9 cellular contexts compared by ENCODE assay signal in the genomic region with DNA sequence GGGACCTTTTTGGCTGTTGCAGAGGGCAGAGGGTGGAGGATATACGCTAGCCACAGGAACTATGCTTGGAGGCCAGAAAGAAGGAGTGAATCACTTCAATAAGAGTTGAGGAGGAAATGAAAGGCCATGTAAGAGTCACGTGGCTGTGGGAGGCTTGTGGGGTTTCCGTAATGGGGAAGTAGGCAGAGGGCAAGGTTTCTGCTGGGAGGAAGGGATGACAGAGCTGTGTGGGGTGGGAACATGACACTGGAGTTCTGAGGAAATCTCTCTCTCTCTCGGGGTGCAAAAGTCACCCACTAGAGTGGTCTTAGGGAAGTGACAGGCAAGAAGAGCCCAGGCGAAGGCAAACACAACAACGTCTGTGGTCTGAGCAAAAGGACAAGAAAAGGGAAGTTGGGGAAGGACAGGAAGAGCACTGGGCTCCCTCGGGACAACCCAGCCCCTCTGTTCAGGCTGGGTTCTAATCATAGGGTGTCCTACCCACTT. TPM values are rescaled to one million over a fixed set of nuclear protein-coding genes. Genes with fewer than 3 reads are reported as not detected.
DNase-seq lines count a peak whose midpoint lies in the region; ATAC-seq and TF ChIP-seq lines count a peak whose summit lies in the region.
"Had no signal": no experiment of that assay in that cellular context is flagged by ENCODE, and none has a peak within 500 bp of the region (broad histone marks: within the 10 kb centered on the region; RNA-seq: fewer than 3 reads in every experiment).

No MANE protein-coding gene starts in this region.

- intact Hi-C loops in activated CD8-positive, alpha-beta T cell treated with anti-CD3 and anti-CD28 coated beads for 36 hours (cut with micrococcal nuclease) = no loop called here

- H3K4me3 ChIP-seq in GM12864 (ENCODE audit: low read depth, low read length) = peak overlapping the region; percentile 30
- H3K4me3 ChIP-seq in mononuclear cell (ENCODE audit: low read length) = peak overlapping the region; percentile 1

- peaks cover 3% of the 10 kb centered on the region for H3K36me3 Mint-ChIP-seq in activated CD8-positive, alpha-beta T cell treated with anti-CD3 and anti-CD28 coated beads for 36 hours (ENCODE audit: low read depth)

- peaks cover 21% of the 10 kb centered on the region for H3K27me3 Mint-ChIP-seq in activated CD8-positive, alpha-beta T cell treated with anti-CD3 and anti-CD28 coated beads for 36 hours

- ATAC-seq in GM19467 (IDR thresholded peaks at IDR 0.05; ENCODE audit: unreplicated experiment) = peak; percentile 69
- ATAC-seq in HG03457 (IDR thresholded peaks at IDR 0.05; ENCODE audit: unreplicated experiment) = peak; percentile 55
- peak; percentile 70 for ATAC-seq in activated CD8-positive, alpha-beta T cell treated with anti-CD3 and anti-CD28 coated beads for 36 hours

- peaks cover 19% of the 10 kb centered on the region for H3K4me1 Mint-ChIP-seq in activated CD8-positive, alpha-beta T cell treated with anti-CD3 and anti-CD28 coated beads for 36 hours (ENCODE audit: low read depth)

- peak overlapping the region; percentile 73 for H3K27ac Mint-ChIP-seq in activated CD8-positive, alpha-beta T cell treated with anti-CD3 and anti-CD28 coated beads for 36 hours

- H3K4me3 Mint-ChIP-seq in activated CD8-positive, alpha-beta T cell treated with anti-CD3 and anti-CD28 coated beads for 36 hours = peak overlapping the region; percentile 9

- POLR2A ChIA-PET in activated CD8-positive, alpha-beta T cell treated with anti-CD3 and anti-CD28 coated beads for 36 hours (lab: Charles Lee) = interaction anchor here (1.1 kb wide), 1 partner anchor 792 kb away, joined by 3 read pairs; no protein-coding TSS in a partner anchor

- H3K27me3 ChIP-seq in mononuclear cell (ENCODE audit: insufficient read depth, low read length) = no peaks in the 10 kb centered on the region

- DNase-seq in GM12864 (ENCODE audit: low read depth) = peak; percentile 81
- peak; percentile 52 for DNase-seq in activated CD8-positive, alpha-beta T cell treated with anti-CD3 and anti-CD28 coated beads for 36 hours
- no peak for DNase-seq in HuH-7 (ENCODE audit: low spot score)
- no peak for DNase-seq in retina
- DNase-seq in central memory CD4-positive, alpha-beta T cell = no peak

- no peak for TF ChIP-seq CTCF in GM12864 (IDR thresholded peaks at IDR 0.05; ENCODE audit: low read depth, low read length, missing control alignments)
- no peak for TF ChIP-seq CTCF in activated CD8-positive, alpha-beta T cell treated with anti-CD3 and anti-CD28 coated beads for 36 hours (IDR thresholded peaks at IDR 0.05)

- CTCF ChIA-PET in activated CD8-positive, alpha-beta T cell treated with anti-CD3 and anti-CD28 coated beads for 36 hours (lab: Charles Lee) = no interaction called here

- H3K4me1 ChIP-seq in mononuclear cell (ENCODE audit: insufficient read depth, low read length) = peaks cover 74% of the 10 kb centered on the region

- H3K9me3 Mint-ChIP-seq in activated CD8-positive, alpha-beta T cell treated with anti-CD3 and anti-CD28 coated beads for 36 hours = peaks cover 8% of the 10 kb centered on the region

- H3K9me3 ChIP-seq in mononuclear cell (ENCODE audit: low read depth, low read length) = no peaks in the 10 kb centered on the region

RNA-seq across cellular contexts. Expression of a gene that starts 3.9 kb away (rescaled TPM):
- under 1 TPM; 0.25 to 0.65 TPM for total RNA-seq in activated CD8-positive, alpha-beta T cell treated with anti-CD3 and anti-CD28 coated beads for 36 hours
- total RNA-seq in mononuclear cell = 12.8 TPM
- total RNA-seq: NCI-H460 had no signal

RNA-seq across cellular contexts. Expression of a gene that starts 31.6 kb away (rescaled TPM):
- total RNA-seq in activated CD8-positive, alpha-beta T cell treated with anti-CD3 and anti-CD28 coated beads for 36 hours = under 1 TPM in 1 of 2 experiments, not detected in 1; 0.16 TPM
- 0.21 TPM for total RNA-seq in mononuclear cell
- total RNA-seq: NCI-H460 had no signal

RNA-seq across cellular contexts. Expression of a gene that starts 45.5 kb away (rescaled TPM):
- not detected for total RNA-seq in activated CD8-positive, alpha-beta T cell treated with anti-CD3 and anti-CD28 coated beads for 36 hours
- total RNA-seq in mononuclear cell = 0.52 TPM
- total RNA-seq: NCI-H460 had no signal

Comparison
In these comparisons a context has a peak if more than half of its experiments do, and no peak if none do; other contexts are left out.
1. DNase-seq: peak in GM12864 (single experiment) and activated CD8-positive, alpha-beta T cell treated with anti-CD3 and anti-CD28 coated beads for 36 hours (single experiment); none in HuH-7 (single experiment), retina (single experiment) and central memory CD4-positive, alpha-beta T cell (single experiment).
2. Peak in every context shown above with its lines, with median percentiles within 50 percentile points of each other: ATAC-seq.